In genomic region chr2:27097341-27097740, GRCh38 we compare ENCODE assay signal across 28 cellular contexts. TPM values are rescaled to one million over a fixed set of nuclear protein-coding genes. Genes with fewer than 3 reads are reported as not detected.
"Had no signal": no experiment of that assay in that cellular context is flagged by ENCODE, and none has a peak within 500 bp of the region (broad histone marks: within the 10 kb centered on the region; RNA-seq: fewer than 3 reads in every experiment).

No MANE protein-coding gene starts in this region.

- H3K36me3 ChIP-seq: neutrophil, right atrium auricular region, thyroid gland, transverse colon, upper lobe of right lung had no signal

- H3K27ac Mint-ChIP-seq: mesothelial cell of epicardium, naive B cell, natural killer cell had no signal

- H3K36me3 Mint-ChIP-seq: immature natural killer cell, mesothelial cell of epicardium, natural killer cell had no signal

- H3K4me3 Mint-ChIP-seq: immature natural killer cell; mesothelial cell of epicardium; natural killer cell; stimulated activated naive B cell treated with anti-CD40 and anti-IgM and Interleukin-4, amounts not matched to agents 10 μg/mL and 1 μg/mL and 100 μg/mL, for 72 hours had no signal

- DNase-seq: head of caudate nucleus; hippocampal formation; immature natural killer cell; left ventricle myocardium inferior; mesendoderm; naive B cell; natural killer cell; occipital lobe; stimulated activated CD4-positive, alpha-beta T cell treated with anti-CD3 and anti-CD28 coated beads, Interleukin-12 subunit alpha, Interleukin-12 subunit beta, amount 100 ng/mL, for 4 hours; stimulated activated CD4-positive, alpha-beta T cell treated with anti-CD3 and anti-CD28 coated beads, Interleukin-15, amount 100 ng/mL, for 24 hours; stimulated activated CD4-positive, alpha-beta T cell treated with anti-CD3 and anti-CD28 coated beads, Interleukin-2, amount 100 ng/mL, for 24 hours; stimulated activated CD4-positive, alpha-beta T cell treated with anti-CD3 and anti-CD28 coated beads, Interleukin-4, amount 100 ng/mL, for 1 hour; stimulated activated naive B cell treated with anti-CD40 and anti-IgM and Interleukin-4, amounts not matched to agents 10 μg/mL and 1 μg/mL and 100 μg/mL, for 72 hours; stimulated activated naive CD8-positive, alpha-beta T cell treated with anti-CD3 and anti-CD28 coated beads, Interleukin-15, Interleukin-2, amounts not matched to agents 100 U/mL and 50 U/mL, for 24 hours; stomach; testis; thyroid gland; transverse colon; upper lobe of right lung had no signal

- H3K27me3 Mint-ChIP-seq: naive B cell; stimulated activated naive B cell treated with anti-CD40 and anti-IgM and Interleukin-4, amounts not matched to agents 10 μg/mL and 1 μg/mL and 100 μg/mL, for 72 hours had no signal

- H3K9me3 Mint-ChIP-seq: immature natural killer cell; mesothelial cell of epicardium; naive B cell; natural killer cell; stimulated activated naive B cell treated with anti-CD40 and anti-IgM and Interleukin-4, amounts not matched to agents 10 μg/mL and 1 μg/mL and 100 μg/mL, for 72 hours had no signal

- H3K27ac ChIP-seq: parathyroid adenoma, testis, thyroid gland, transverse colon had no signal

- H3K4me3 ChIP-seq: left ventricle myocardium inferior, lung, psoas muscle, right atrium auricular region, skin epidermis, stomach, testis, thyroid gland, transverse colon, upper lobe of right lung had no signal

- ATAC-seq: natural killer cell; psoas muscle; sciatic nerve; stimulated activated naive B cell treated with anti-CD40 and anti-IgM and Interleukin-4, amounts not matched to agents 10 μg/mL and 1 μg/mL and 100 μg/mL, for 72 hours; stimulated activated naive CD8-positive, alpha-beta T cell treated with anti-CD3 and anti-CD28 coated beads, Interleukin-15, Interleukin-2, amounts not matched to agents 100 U/mL and 50 U/mL, for 24 hours had no signal

- H3K9me3 ChIP-seq: left ventricle myocardium inferior, neutrophil, psoas muscle, right atrium auricular region, stomach, testis, thyroid gland, transverse colon, upper lobe of right lung had no signal

- H2AFZ ChIP-seq: parathyroid adenoma had no signal

- H3K27me3 ChIP-seq: neutrophil, right atrium auricular region, stomach, testis, thyroid gland, transverse colon, upper lobe of right lung had no signal

- H3K9ac ChIP-seq: parathyroid adenoma had no signal

RNA-seq across cellular contexts. Expression of gene CGREF1, which starts 21.6 kb away (rescaled TPM):
- polyA plus RNA-seq: immature natural killer cell had no signal

RNA-seq across cellular contexts. Expression of gene ABHD1, which starts 26.3 kb away (rescaled TPM):
- polyA plus RNA-seq: neural cell had no signal
